ENCODE assay signal across 13 cellular contexts in the genomic region with DNA sequence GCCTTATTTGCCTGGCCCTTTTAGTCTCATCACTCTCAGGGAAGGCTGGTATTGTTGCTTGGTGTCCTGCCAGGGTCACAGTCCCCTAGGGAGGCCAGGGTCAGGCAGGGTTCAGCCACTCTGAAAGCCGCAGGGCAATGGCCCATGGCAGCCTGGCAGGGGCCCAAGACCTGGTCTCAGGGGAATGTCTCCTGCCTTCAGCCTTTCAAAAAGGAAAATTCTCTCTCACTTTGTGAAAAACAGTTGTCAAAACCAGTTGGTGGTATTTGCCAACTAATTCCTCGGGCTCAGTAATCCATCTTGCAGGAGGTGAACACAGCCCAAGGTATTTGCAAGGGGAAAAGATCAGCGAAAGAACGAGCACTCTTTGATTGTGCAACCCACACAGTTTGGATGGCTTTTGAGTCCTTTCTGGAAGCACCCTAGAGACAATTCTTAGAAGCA.
A peak's percentile ranks its signal among the peaks of the same experiment; 100 is the strongest.
DNase-seq lines count a peak whose midpoint lies in the region; ATAC-seq and TF ChIP-seq lines count a peak whose summit lies in the region.
"Had no signal": no experiment of that assay in that cellular context is flagged by ENCODE, and none has a peak within 500 bp of the region (broad histone marks: within the 10 kb centered on the region; RNA-seq: fewer than 3 reads in every experiment).

No MANE protein-coding gene starts in this region.

- BruUV-seq in Calu3 (replicated peaks; lab: Mats Ljungman, UMichigan) = no TSS peak

- peaks cover 0 to 34% (median 7%) of the 10 kb centered on the region in 3 donors for H3K4me1 ChIP-seq in esophagus squamous epithelium
- no peaks in the 10 kb centered on the region for H3K4me1 ChIP-seq in naive thymus-derived CD4-positive, alpha-beta T cell (ENCODE audit: control insufficient read depth in 2 of 2, insufficient read depth in 2 of 2, low read length in 2 of 2)
- H3K4me1 ChIP-seq: foreskin keratinocyte had no signal

- POLR2A ChIA-PET in naive thymus-derived CD4-positive, alpha-beta T cell (lab: Charles Lee) = no interaction called here

- no peaks in the 10 kb centered on the region for H3K9me3 ChIP-seq in esophagus squamous epithelium
- H3K9me3 ChIP-seq in naive thymus-derived CD4-positive, alpha-beta T cell (ENCODE audit: control insufficient read depth in 2 of 3, low read length in 3 of 3) = peaks cover 0 to 5% (median 0%) of the 10 kb centered on the region in 3 experiments

- TF ChIP-seq POLR2A in esophagus squamous epithelium (IDR thresholded peaks at IDR 0.05) = no peak

- H3K9me3 Mint-ChIP-seq in Calu3 (ENCODE audit: low read depth, unreplicated experiment) = no peaks in the 10 kb centered on the region
- H3K9me3 Mint-ChIP-seq in naive thymus-derived CD4-positive, alpha-beta T cell = peaks cover 0 to 8% (median 0%) of the 10 kb centered on the region in 11 donors

- TF ChIP-seq CTCF in Calu3 (IDR thresholded peaks at IDR 0.05; ENCODE audit: unreplicated experiment) (no peak), esophagus squamous epithelium (IDR thresholded peaks at IDR 0.05) (no peak), omental fat pad (IDR thresholded peaks at IDR 0.05) (no peak)

- H3K4me3 Mint-ChIP-seq in Calu3 (ENCODE audit: low read depth, unreplicated experiment) = no peak overlapping the region
- H3K4me3 Mint-ChIP-seq in naive thymus-derived CD4-positive, alpha-beta T cell = no peak overlapping the region
- H3K4me3 Mint-ChIP-seq: CD8-positive, alpha-beta memory T cell had no signal

- peaks cover 3% of the 10 kb centered on the region for H3K36me3 Mint-ChIP-seq in Calu3 (ENCODE audit: insufficient read depth, unreplicated experiment)
- no peaks in the 10 kb centered on the region for H3K36me3 Mint-ChIP-seq in naive thymus-derived CD4-positive, alpha-beta T cell
- H3K36me3 Mint-ChIP-seq: activated naive CD4-positive, alpha-beta T cell treated with anti-CD3 and anti-CD28 coated beads, Interleukin-2, amount 50 U/mL, for 72 hours; CD8-positive, alpha-beta memory T cell had no signal

- no peak overlapping the region for H3K27ac Mint-ChIP-seq in Calu3 (ENCODE audit: unreplicated experiment)
- no peak overlapping the region for H3K27ac Mint-ChIP-seq in naive thymus-derived CD4-positive, alpha-beta T cell
- H3K27ac Mint-ChIP-seq: activated naive CD4-positive, alpha-beta T cell treated with anti-CD3 and anti-CD28 coated beads, Interleukin-2, amount 50 U/mL, for 72 hours; CD8-positive, alpha-beta memory T cell had no signal

- H3K4me1 Mint-ChIP-seq in Calu3 (ENCODE audit: low read depth, unreplicated experiment) = peaks cover 48% of the 10 kb centered on the region
- H3K4me1 Mint-ChIP-seq in naive thymus-derived CD4-positive, alpha-beta T cell = no peaks in the 10 kb centered on the region
- H3K4me1 Mint-ChIP-seq: CD8-positive, alpha-beta memory T cell had no signal

- peak; percentile 25 for ATAC-seq in omental fat pad (ENCODE audit: low FRiP score)
- no peak for ATAC-seq in naive thymus-derived CD4-positive, alpha-beta T cell
- ATAC-seq: activated naive CD4-positive, alpha-beta T cell treated with anti-CD3 and anti-CD28 coated beads, Interleukin-2, amount 50 U/mL, for 72 hours; foreskin keratinocyte had no signal

- DNase-seq in Calu3 (peak; percentile 68), NCI-H226 (peak; percentile 49), esophagus squamous epithelium (lab: John Stamatoyannopoulos, UW) (no peak), omental fat pad (ENCODE audit: low spot score) (no peak), Kasumi-1 (lab: John Stamatoyannopoulos, UW) (no peak), RKO (ENCODE audit: low spot score) (no peak)
- DNase-seq in naive thymus-derived CD4-positive, alpha-beta T cell = no peak
- no peak for DNase-seq in stimulated activated CD4-positive, alpha-beta T cell treated with anti-CD3 and anti-CD28 coated beads, Interleukin-2, amount 100 ng/mL, for 24 hours
- DNase-seq: CD8-positive, alpha-beta memory T cell; foreskin keratinocyte; NCI-H524 treated with DMSO at 0.1 percent for 48 hours had no signal

- no peaks in the 10 kb centered on the region for H3K27me3 ChIP-seq in esophagus squamous epithelium
- no peaks in the 10 kb centered on the region for H3K27me3 ChIP-seq in naive thymus-derived CD4-positive, alpha-beta T cell (ENCODE audit: control insufficient read depth in 2 of 2, insufficient read depth in 2 of 2, low read length in 2 of 2)
- H3K27me3 ChIP-seq: foreskin keratinocyte had no signal

- WGBS in esophagus squamous epithelium, 2 donors = 12% methylated on average over 3 to 4 of the region's 4 CpGs

- H3K27ac ChIP-seq in esophagus squamous epithelium = peak overlapping the region; percentile 45 to 73 (median 62)
- H3K27ac ChIP-seq in naive thymus-derived CD4-positive, alpha-beta T cell (ENCODE audit: low read depth, low read length) = no peak overlapping the region
- H3K27ac ChIP-seq: foreskin keratinocyte, VCaP had no signal

- CTCF ChIA-PET in Calu3 (lab: Charles Lee) = no interaction called here
- CTCF ChIA-PET in naive thymus-derived CD4-positive, alpha-beta T cell (lab: Charles Lee) = no interaction called here

- intact Hi-C loops in Calu3 (cut with micrococcal nuclease; ENCODE audit: unreplicated experiment) = loop anchor here (10.0 kb wide), 1 partner anchor 223 kb away; no protein-coding TSS in a partner anchor
- intact Hi-C loops in esophagus squamous epithelium (cut with DNase I) = no loop called here
- intact Hi-C loops in naive thymus-derived CD4-positive, alpha-beta T cell (cut with micrococcal nuclease) = no loop called here

- no peak overlapping the region for H3K4me3 ChIP-seq in esophagus squamous epithelium
- H3K4me3 ChIP-seq in naive thymus-derived CD4-positive, alpha-beta T cell (ENCODE audit: low read length) = no peak overlapping the region

- no peaks in the 10 kb centered on the region for H3K27me3 Mint-ChIP-seq in Calu3 (ENCODE audit: unreplicated experiment)
- peaks cover 0 to 9% (median 0%) of the 10 kb centered on the region in 5 donors for H3K27me3 Mint-ChIP-seq in naive thymus-derived CD4-positive, alpha-beta T cell

- H3K36me3 ChIP-seq in esophagus squamous epithelium = no peaks in the 10 kb centered on the region
- no peaks in the 10 kb centered on the region for H3K36me3 ChIP-seq in naive thymus-derived CD4-positive, alpha-beta T cell (ENCODE audit: control insufficient read depth in 2 of 3, insufficient read depth in 3 of 3, low read length in 3 of 3)

Comparison
In these comparisons a context has a peak if more than half of its experiments do, and no peak if none do; other contexts are left out.
1. DNase-seq: peak in Calu3 (single experiment) and NCI-H226 (single experiment); none in esophagus squamous epithelium (single experiment), omental fat pad (single experiment), Kasumi-1 (0 of 2), RKO (single experiment), naive thymus-derived CD4-positive, alpha-beta T cell (0 of 9) and stimulated activated CD4-positive, alpha-beta T cell treated with anti-CD3 and anti-CD28 coated beads, Interleukin-2, amount 100 ng/mL, for 24 hours (0 of 2).